Comparison of ENCODE assay signal across 34 cellular contexts in the genomic region with DNA sequence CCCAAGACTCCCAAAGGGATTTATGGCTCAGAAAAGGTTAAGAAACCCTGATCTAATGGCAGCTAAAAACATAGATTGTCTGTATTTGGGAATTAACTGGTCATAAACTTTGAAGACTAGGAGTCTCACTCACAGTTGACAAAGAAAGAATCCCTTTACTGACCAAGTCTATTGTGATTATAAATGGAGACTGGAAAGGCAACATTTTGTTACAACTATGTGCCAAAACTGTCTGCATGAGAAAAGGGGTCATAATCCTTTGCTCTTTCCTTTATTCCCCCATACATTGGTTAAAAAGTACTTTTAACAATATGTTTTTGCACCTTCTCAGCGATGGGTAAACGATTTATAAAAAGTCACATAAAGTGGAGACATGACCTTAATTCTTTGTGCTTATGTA.
"Had no signal": no experiment of that assay in that cellular context is flagged by ENCODE, and none has a peak within 500 bp of the region (broad histone marks: within the 10 kb centered on the region; RNA-seq: fewer than 3 reads in every experiment).

No MANE protein-coding gene starts in this region.

- DNase-seq: Karpas-422, Kasumi-1, MG63, MM.1S, MV-4-11, NCI-H1048, NCI-H1092, NCI-H1092 treated with DMSO at 0.1 percent for 48 hours, NCI-H1105, NCI-H1105 treated with DMSO at 0.1 percent for 48 hours, NCI-H1417, NCI-H1417 treated with DMSO at 0.1 percent for 48 hours, NCI-H1436, NCI-H1436 treated with DMSO at 0.1 percent for 48 hours, NCI-H146, NCI-H1694, NCI-H1694 treated with DMSO at 0.1 percent for 48 hours, NCI-H187, NCI-H187 treated with DMSO at 0.1 percent for 48 hours, NCI-H1930, NCI-H2029, NCI-H2029 treated with DMSO at 0.1 percent for 48 hours, NCI-H2081, NCI-H2081 treated with DMSO at 0.1 percent for 48 hours, NCI-H2107, NCI-H2171, NCI-H2171 treated with DMSO at 0.1 percent for 48 hours, NCI-H2227 treated with DMSO at 0.1 percent for 48 hours, NCI-H226, NCI-H345, NCI-H446, NCI-H446 treated with DMSO at 0.1 percent for 48 hours, NCI-H510A, NCI-H510A treated with DMSO at 0.1 percent for 48 hours had no signal

- H3K36me3 ChIP-seq: MG63 had no signal

- H3K4me3 ChIP-seq: MG63 had no signal

- H3K27me3 ChIP-seq: MG63 had no signal

- H3K9me3 ChIP-seq: MG63 had no signal
